ENCODE assay signal across 17 cellular contexts in genomic region chr5:159202151-159202550, GRCh38.
"Had no signal": no experiment of that assay in that cellular context is flagged by ENCODE, and none has a peak within 500 bp of the region (broad histone marks: within the 10 kb centered on the region; RNA-seq: fewer than 3 reads in every experiment).

No MANE protein-coding gene starts in this region.

- H3K27me3 Mint-ChIP-seq: dendritic cell treated with granulocyte-macrophage colony-stimulating factor and Interleukin-4, amounts not matched to agents 40 ng/mL and 50 ng/mL, for 4 days; stimulated activated naive B cell treated with anti-CD40 and anti-IgM and Interleukin-4, amounts not matched to agents 10 μg/mL and 1 μg/mL and 100 μg/mL, for 72 hours had no signal

- ATAC-seq: esophagus mucosa; left colon; stimulated activated naive B cell treated with anti-CD40 and anti-IgM and Interleukin-4, amounts not matched to agents 10 μg/mL and 1 μg/mL and 100 μg/mL, for 72 hours had no signal

- H3K4me3 ChIP-seq: hepatocyte, vagina had no signal

- H3K27ac Mint-ChIP-seq: dendritic cell treated with granulocyte-macrophage colony-stimulating factor and Interleukin-4, amounts not matched to agents 40 ng/mL and 50 ng/mL, for 4 days; mesothelial cell of epicardium; stimulated activated naive B cell treated with anti-CD40 and anti-IgM and Interleukin-4, amounts not matched to agents 10 μg/mL and 1 μg/mL and 100 μg/mL, for 72 hours had no signal

- H3K9me3 Mint-ChIP-seq: dendritic cell treated with granulocyte-macrophage colony-stimulating factor and Interleukin-4, amounts not matched to agents 40 ng/mL and 50 ng/mL, for 4 days; mesothelial cell of epicardium; stimulated activated naive B cell treated with anti-CD40 and anti-IgM and Interleukin-4, amounts not matched to agents 10 μg/mL and 1 μg/mL and 100 μg/mL, for 72 hours had no signal

- FAIRE-seq: astrocyte had no signal

- DNase-seq: activated CD4-positive, alpha-beta T cell treated with anti-CD3 and anti-CD28 coated beads for 1 hour; activated CD4-positive, alpha-beta T cell treated with anti-CD3 and anti-CD28 coated beads, Interleukin-2, amount 50 U/mL, for 48 hours; activated naive CD4-positive, alpha-beta T cell; effector CD8-positive, alpha-beta T cell; islet precursor cell; left colon; occipital lobe; retina; stimulated activated naive B cell treated with anti-CD40 and anti-IgM and Interleukin-4, amounts not matched to agents 10 μg/mL and 1 μg/mL and 100 μg/mL, for 72 hours; T-helper 2 cell; trophoblast cell had no signal

- H3K4me3 Mint-ChIP-seq: dendritic cell treated with granulocyte-macrophage colony-stimulating factor and Interleukin-4, amounts not matched to agents 40 ng/mL and 50 ng/mL, for 4 days; mesothelial cell of epicardium; stimulated activated naive B cell treated with anti-CD40 and anti-IgM and Interleukin-4, amounts not matched to agents 10 μg/mL and 1 μg/mL and 100 μg/mL, for 72 hours had no signal
